11 cellular contexts compared by ENCODE assay signal in the genomic region with DNA sequence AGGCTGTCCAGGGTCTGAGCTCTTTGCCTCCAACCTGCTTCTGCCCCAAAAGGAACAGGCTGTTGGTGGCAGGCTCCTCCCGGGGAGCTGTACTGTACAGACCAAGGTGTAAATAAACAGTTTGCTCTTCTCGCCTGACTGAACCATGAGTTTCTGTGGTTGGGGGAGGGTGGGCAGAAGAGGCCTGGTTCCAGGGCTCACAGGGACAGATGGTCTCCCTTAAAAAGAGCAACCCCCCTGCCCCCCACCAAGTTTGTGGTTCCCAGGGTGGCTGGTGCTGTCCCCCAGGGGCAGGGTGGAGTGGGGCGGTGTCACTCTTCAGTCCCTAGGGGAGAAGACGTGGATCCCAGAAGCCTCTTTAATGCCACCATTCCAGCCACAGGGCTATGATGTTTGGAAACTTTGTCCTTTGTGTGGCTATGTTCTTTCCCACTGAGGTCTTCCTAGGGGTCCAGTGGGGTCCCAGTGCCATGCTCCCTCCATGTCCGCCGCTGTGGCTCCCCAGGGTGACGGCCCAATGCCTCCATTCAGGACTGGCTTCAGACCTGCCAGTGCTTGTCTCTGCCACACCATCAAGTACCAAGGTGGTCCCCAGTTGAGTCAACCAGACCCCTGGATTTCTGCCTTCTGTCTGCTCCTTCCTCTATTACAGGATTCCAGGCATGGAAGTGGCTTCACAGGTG.
DNase-seq lines count a peak whose midpoint lies in the region; ATAC-seq and TF ChIP-seq lines count a peak whose summit lies in the region.
"Had no signal": no experiment of that assay in that cellular context is flagged by ENCODE, and none has a peak within 500 bp of the region (broad histone marks: within the 10 kb centered on the region; RNA-seq: fewer than 3 reads in every experiment).

No MANE protein-coding gene starts in this region.

- H3K36me3 ChIP-seq in OCI-LY1 (ENCODE audit: insufficient read depth, low read length): no peaks in the 10 kb centered on the region
- H3K36me3 ChIP-seq in tibial artery: no peaks in the 10 kb centered on the region
- no peaks in the 10 kb centered on the region for H3K36me3 ChIP-seq in MM.1S (replicated peaks; ENCODE audit: insufficient read depth, low read length)

- ATAC-seq in HG02885 (IDR thresholded peaks at IDR 0.05; ENCODE audit: poor library complexity, unreplicated experiment): peak; percentile 72

- no peaks in the 10 kb centered on the region for H3K9me3 ChIP-seq in OCI-LY1 (ENCODE audit: low read length)
- H3K9me3 ChIP-seq in tibial artery: no peaks in the 10 kb centered on the region
- no peaks in the 10 kb centered on the region for H3K9me3 ChIP-seq in MM.1S (replicated peaks; ENCODE audit: insufficient read depth, low read length)

- H3K9me2 ChIP-seq in OCI-LY1 (ENCODE audit: low read depth, low read length) (no peaks in the 10 kb centered on the region), MM.1S (replicated peaks; ENCODE audit: insufficient read depth, low read length) (no peaks in the 10 kb centered on the region)

- H2AFZ ChIP-seq in OCI-LY1 (ENCODE audit: low read length) (no peak overlapping the region), MM.1S (ENCODE audit: low read length) (no peak overlapping the region)

- no peaks in the 10 kb centered on the region for H3K9me3 Mint-ChIP-seq in activated naive CD8-positive, alpha-beta T cell treated with anti-CD3 and anti-CD28 coated beads for 36 hours

- H3K27me3 ChIP-seq in OCI-LY1 (ENCODE audit: insufficient read depth, low read length) (no peaks in the 10 kb centered on the region), tibial artery (no peaks in the 10 kb centered on the region), MM.1S (replicated peaks; ENCODE audit: insufficient read depth, low read length) (no peaks in the 10 kb centered on the region)

- H3K36me3 Mint-ChIP-seq in activated naive CD8-positive, alpha-beta T cell treated with anti-CD3 and anti-CD28 coated beads for 36 hours: no peaks in the 10 kb centered on the region

- H3F3A ChIP-seq in OCI-LY1 (ENCODE audit: insufficient read depth, low read length): no peaks in the 10 kb centered on the region; the same call in 1 of the 2 replicates
- H3F3A ChIP-seq in MM.1S (ENCODE audit: insufficient read depth, low read length): peaks cover 20% of the 10 kb centered on the region

- no peak for TF ChIP-seq CTCF in OCI-LY1 (IDR thresholded peaks at IDR 0.05; ENCODE audit: low read length)
- TF ChIP-seq CTCF in tibial artery (IDR thresholded peaks at IDR 0.05): no peak
- TF ChIP-seq CTCF in MM.1S (IDR thresholded peaks at IDR 0.05; ENCODE audit: low read length): no peak

- no peak overlapping the region for H3K27ac Mint-ChIP-seq in activated naive CD8-positive, alpha-beta T cell treated with anti-CD3 and anti-CD28 coated beads for 36 hours

- H3K4me1 ChIP-seq in OCI-LY1 (ENCODE audit: insufficient read depth, low read length, severe bottlenecking): peaks cover 71% of the 10 kb centered on the region
- H3K4me1 ChIP-seq in tibial artery: peaks cover 0 to 22% (median 14%) of the 10 kb centered on the region in 4 donors
- peaks cover 22% of the 10 kb centered on the region for H3K4me1 ChIP-seq in MM.1S (ENCODE audit: low read length)

- no peaks in the 10 kb centered on the region for H3K27me3 Mint-ChIP-seq in activated naive CD8-positive, alpha-beta T cell treated with anti-CD3 and anti-CD28 coated beads for 36 hours

- intact Hi-C loops in tibial artery (cut with DNase I; ENCODE audit: low total_unique reads): no loop called here

- H3K27ac ChIP-seq in OCI-LY1 (ENCODE audit: low read depth, low read length, poor library complexity, severe bottlenecking) (peak overlapping the region; percentile 94), tibial artery (peak overlapping the region; percentile 20 to 30), MM.1S (ENCODE audit: low read length) (no peak overlapping the region)

- H3K4me2 ChIP-seq in OCI-LY1 (ENCODE audit: low read length) (peak overlapping the region; percentile 59), MM.1S (ENCODE audit: low read depth, low read length) (no peak overlapping the region)

- no peak overlapping the region for H3K4me3 Mint-ChIP-seq in activated naive CD8-positive, alpha-beta T cell treated with anti-CD3 and anti-CD28 coated beads for 36 hours

- H3K79me2 ChIP-seq in OCI-LY1 (ENCODE audit: insufficient read depth, low read length) (no peaks in the 10 kb centered on the region), MM.1S (ENCODE audit: low read length) (no peaks in the 10 kb centered on the region)

- H4K20me1 ChIP-seq in OCI-LY1 (ENCODE audit: insufficient read depth, low read length) (no peaks in the 10 kb centered on the region), MM.1S (ENCODE audit: insufficient read depth, low read length) (no peaks in the 10 kb centered on the region)

- H3K4me3 ChIP-seq in OCI-LY1 (ENCODE audit: low read depth, low read length, poor library complexity, severe bottlenecking) (peak overlapping the region; percentile 16), tibial artery (no peak overlapping the region), MM.1S (ENCODE audit: low read length) (no peak overlapping the region)
- H3K4me3 ChIP-seq: lung, skin epidermis had no signal

- H3K9ac ChIP-seq in OCI-LY1 (ENCODE audit: low read length) (peak overlapping the region; percentile 52; the same call in 1 of the 2 replicates), MM.1S (ENCODE audit: low read length) (no peak overlapping the region)

- H3K4me1 Mint-ChIP-seq in activated naive CD8-positive, alpha-beta T cell treated with anti-CD3 and anti-CD28 coated beads for 36 hours: peaks cover 14% of the 10 kb centered on the region

- DNase-seq in DMS79 (lab: John Stamatoyannopoulos, UW): peak; percentile 75
- no peak for DNase-seq in DMS79 treated with DMSO at 0.1 percent for 48 hours (lab: John Stamatoyannopoulos, UW)
- no peak for DNase-seq in tibial artery
- DNase-seq in activated naive CD8-positive, alpha-beta T cell treated with anti-CD3 and anti-CD28 coated beads for 36 hours: no peak
- no peak for DNase-seq in MM.1S
- DNase-seq in stimulated activated naive CD4-positive, alpha-beta T cell (lab: John Stamatoyannopoulos, UW): no peak
- DNase-seq: activated CD4-positive, alpha-beta T cell treated with anti-CD3 and anti-CD28 coated beads for 1 hour had no signal
